ENCODE assay signal across 9 cellular contexts in the genomic region with DNA sequence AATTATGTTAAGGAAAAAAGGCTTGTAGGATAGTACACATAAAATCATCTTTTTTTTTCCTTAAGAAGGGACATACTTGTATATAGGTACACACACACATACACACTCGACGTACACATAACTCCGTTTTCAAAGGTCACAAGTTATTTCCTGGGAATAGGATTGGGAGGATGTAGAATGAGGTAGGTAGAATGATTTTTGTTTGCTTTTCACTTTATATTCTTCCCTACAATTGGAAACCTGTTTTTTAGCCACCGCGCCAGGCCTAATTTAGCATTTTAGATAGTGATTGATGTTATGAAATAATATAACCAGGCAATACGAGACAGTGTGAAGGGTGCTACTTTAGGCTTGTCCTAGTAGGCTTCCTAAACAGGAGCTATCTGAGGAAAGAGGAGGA. TPM values are rescaled to one million over a fixed set of nuclear protein-coding genes. Genes with fewer than 3 reads are reported as not detected.
A peak's percentile ranks its signal among the peaks of the same experiment; 100 is the strongest.
DNase-seq lines count a peak whose midpoint lies in the region; ATAC-seq, FAIRE-seq and TF ChIP-seq lines count a peak whose summit lies in the region.
"Had no signal": no experiment of that assay in that cellular context is flagged by ENCODE, and none has a peak within 500 bp of the region (broad histone marks: within the 10 kb centered on the region; RNA-seq: fewer than 3 reads in every experiment).

No MANE protein-coding gene starts in this region.

- intact Hi-C loops in right cardiac atrium (cut with DNase I) (loop anchor here in 1 of 4 donors (5.0 kb wide), 1 partner anchor 127 kb away; the partner anchor contains the start of gene USP7), left ventricle myocardium superior (cut with micrococcal nuclease) (no loop called here), K562 (cut with micrococcal nuclease) (loop anchor here (2.0 to 5.0 kb wide), 2 partner anchors 23 to 37 kb away; no protein-coding TSS in a partner anchor), uterus (cut with DNase I; ENCODE audit: low total_unique reads) (no loop called here)

- H3K4me2 ChIP-seq in K562 (ENCODE audit: insufficient read depth, low read length) = peak overlapping the region; percentile 80

- ATAC-seq in right cardiac atrium (no peak), left ventricle myocardium superior (no peak), K562 (no peak)
- ATAC-seq in naive thymus-derived CD8-positive, alpha-beta T cell = no peak

- H3K36me3 ChIP-seq in K562 (ENCODE audit: control insufficient read depth, insufficient read depth, low read length) = peaks cover 21% of the 10 kb centered on the region; the same call in 2 of the 3 replicates
- H3K36me3 ChIP-seq in uterus = no peaks in the 10 kb centered on the region

- peaks cover 19% of the 10 kb centered on the region for H4K20me1 ChIP-seq in K562 (replicated peaks; ENCODE audit: control insufficient read depth, insufficient read depth, low read length)

- H3K4me1 Mint-ChIP-seq in naive thymus-derived CD8-positive, alpha-beta T cell = peaks cover 14 to 28% (median 22%) of the 10 kb centered on the region in 4 donors

- WGBS in right cardiac atrium = 73% methylated on average over 6 of the region's 6 CpGs
- WGBS in K562 (ENCODE audit: insufficient coverage, low coverage, missing lambda C conversion rate) = 84% methylated on average over 6 of the region's 6 CpGs

- no peak for TF ChIP-seq POLR2A in K562 (conservative IDR thresholded peaks at IDR 0.05)
- TF ChIP-seq POLR2A in uterus (IDR thresholded peaks at IDR 0.05) = no peak

- H3K9me3 ChIP-seq in right cardiac atrium (ENCODE audit: control insufficient read depth, low read length) = no peaks in the 10 kb centered on the region
- H3K9me3 ChIP-seq in K562 (replicated peaks; ENCODE audit: control insufficient read depth, insufficient read depth, low read depth, low read length) = no peaks in the 10 kb centered on the region
- no peaks in the 10 kb centered on the region for H3K9me3 ChIP-seq in uterus

- DNase-seq in right cardiac atrium = no peak
- no peak for DNase-seq in left ventricle myocardium superior
- no peak for DNase-seq in K562 (ENCODE audit: extremely low read depth in 1 of 4, low spot score in 3 of 4)
- DNase-seq in naive thymus-derived CD8-positive, alpha-beta T cell = no peak
- DNase-seq in uterus = no peak
- DNase-seq in NCI-H2196 treated with DMSO at 0.1 percent for 48 hours (lab: John Stamatoyannopoulos, UW; ENCODE audit: unreplicated experiment) = no peak
- no peak for DNase-seq in NCI-H2107 treated with DMSO at 0.1 percent for 48 hours (lab: John Stamatoyannopoulos, UW; ENCODE audit: unreplicated experiment)
- no peak for DNase-seq in GOT3 (lab: John Stamatoyannopoulos, UW)

- H3K36me3 Mint-ChIP-seq in naive thymus-derived CD8-positive, alpha-beta T cell = peaks cover 0 to 20% (median 12%) of the 10 kb centered on the region in 3 donors

- CTCF ChIA-PET in K562 (lab: Yijun Ruan, JAX; ENCODE audit: low intra/inter-chr PET ratio) = no interaction called here

- no peak for TF ChIP-seq RAD21 in K562 (CRISPR knock-in tag; conservative IDR thresholded peaks at IDR 0.05 in 1 of 2, IDR thresholded peaks at IDR 0.05 in 1 of 2)

- peaks cover 0 to 3% (median 0%) of the 10 kb centered on the region in 9 donors for H3K9me3 Mint-ChIP-seq in naive thymus-derived CD8-positive, alpha-beta T cell

- TF ChIP-seq EP300 in K562 (IDR thresholded peaks at IDR 0.05; ENCODE audit: low read length) = no peak

- H3K27ac ChIP-seq in right cardiac atrium (ENCODE audit: low read length) = peak overlapping the region; percentile 80
- H3K27ac ChIP-seq in K562 (ENCODE audit: extremely low read depth, low read depth, low read length) = peak overlapping the region; percentile 97
- peak overlapping the region; percentile 88 to 91 for H3K27ac ChIP-seq in uterus

- peak; percentile 44 for FAIRE-seq in K562 (lab: Jason Lieb, UNC)
- FAIRE-seq: endometrium had no signal

- H3K27me3 ChIP-seq in right cardiac atrium (ENCODE audit: control insufficient read depth, insufficient read depth) (no peaks in the 10 kb centered on the region), K562 (ENCODE audit: control insufficient read depth in 2 of 2, insufficient read depth in 2 of 2, low read length in 2 of 2) (no peaks in the 10 kb centered on the region), uterus (no peaks in the 10 kb centered on the region)

- peak overlapping the region; percentile 94; a peak in 3 of 4 replicates for H3K9ac ChIP-seq in K562 (ENCODE audit: insufficient read depth in 1 of 2, low read depth in 2 of 2, low read length in 2 of 2)

- H3K4me3 Mint-ChIP-seq in naive thymus-derived CD8-positive, alpha-beta T cell = peak overlapping the region; percentile 78 to 97 (median 89)

- in situ Hi-C loops in K562 (cut with MboI) = no loop called here

- TF ChIP-seq CTCF in K562 (IDR thresholded peaks at IDR 0.05 in 2 of 3, conservative IDR thresholded peaks at IDR 0.05 in 1 of 3; ENCODE audit: insufficient read depth in 2 of 3, low read depth in 1 of 3, low read length in 3 of 3) (no peak), uterus (IDR thresholded peaks at IDR 0.05) (no peak)

- H3K9me1 ChIP-seq in K562 (ENCODE audit: control insufficient read depth, insufficient read depth, low read length) = no peaks in the 10 kb centered on the region

- peak overlapping the region; percentile 73 to 97 (median 92) for H3K27ac Mint-ChIP-seq in naive thymus-derived CD8-positive, alpha-beta T cell

- peak overlapping the region; percentile 73 for H2AFZ ChIP-seq in K562 (ENCODE audit: low read depth, low read length)

- no peaks in the 10 kb centered on the region for H3K4me1 ChIP-seq in right cardiac atrium (ENCODE audit: control insufficient read depth, insufficient read depth, low read length)
- H3K4me1 ChIP-seq in K562 (replicated peaks in 1 of 2; ENCODE audit: control insufficient read depth in 2 of 2, insufficient read depth in 2 of 2, low read length in 2 of 2) = peaks cover 8 to 20% of the 10 kb centered on the region in 2 experiments; a peak in 4 of 5 replicates
- peaks cover 0 to 12% of the 10 kb centered on the region in 2 donors for H3K4me1 ChIP-seq in uterus

- no peak overlapping the region for H3K4me3 ChIP-seq in right cardiac atrium (ENCODE audit: low read length)
- peak overlapping the region; percentile 58 for H3K4me3 ChIP-seq in K562
- no peak overlapping the region for H3K4me3 ChIP-seq in uterus

- peaks cover 47% of the 10 kb centered on the region for H3K79me2 ChIP-seq in K562 (ENCODE audit: control insufficient read depth, insufficient read depth, low read length)

- H3K27me3 Mint-ChIP-seq in naive thymus-derived CD8-positive, alpha-beta T cell = peaks cover 0 to 4% (median 0%) of the 10 kb centered on the region in 5 donors

- POLR2A ChIA-PET in K562 (lab: Yijun Ruan, JAX) = interaction anchor here (0.6 to 1.0 kb wide), 3 partner anchors 11 to 13 kb away, joined by 3 read pairs; no protein-coding TSS in a partner anchor
- POLR2A ChIA-PET in naive thymus-derived CD8-positive, alpha-beta T cell (lab: Charles Lee) = interaction anchor here (0.6 to 5.0 kb wide), 7 partner anchors 10 to 135 kb away, joined by 3 to 68 read pairs (median 11); no protein-coding TSS in a partner anchor

- BruUV-seq in K562 (replicated peaks; lab: Mats Ljungman, UMichigan) = no TSS peak

TF ChIP-seq in K562, 482 proteins besides CTCF, POLR2A, EP300 and RAD21 (continues in another document):
- no peak for TF ChIP-seq SIN3B (IDR thresholded peaks at IDR 0.05; ENCODE audit: low read depth)
- TF ChIP-seq CEBPB (tag; IDR thresholded peaks at IDR 0.05) = no peak
- TF ChIP-seq CREBBP (IDR thresholded peaks at IDR 0.05; ENCODE audit: low read depth, low read length) = no peak
- no peak for TF ChIP-seq KAT2B (IDR thresholded peaks at IDR 0.05; ENCODE audit: low read depth, low read length)
- no peak for TF ChIP-seq CTBP1 (IDR thresholded peaks at IDR 0.05; ENCODE audit: borderline replicate concordance)
- no peak for TF ChIP-seq RCOR1 (IDR thresholded peaks at IDR 0.05; ENCODE audit: borderline replicate concordance in 1 of 2, low read depth in 2 of 2, low read length in 2 of 2)
- 0 out of 2 replicates have a peak, but pooled peaks have one; percentile 64 for TF ChIP-seq THRAP3 (IDR thresholded peaks at IDR 0.05; ENCODE audit: borderline replicate concordance)

RNA-seq across cellular contexts. Expression of gene HAPSTR1, which starts 1.8 kb away (rescaled TPM):
- total RNA-seq in right cardiac atrium = 10 to 100 TPM; 39.7 to 50.9 (median 45.1) TPM
- 14.4 TPM for polyA plus RNA-seq in right cardiac atrium
- total RNA-seq in left ventricle myocardium superior = 53.0 TPM
- 41.9 and 121 TPM in 2 replicates for total RNA-seq in K562 (2011; cell fraction: chromatin; rRNA removed; ENCODE audit: low replicate concordance)
- 24.8 and 28.7 TPM in 2 replicates for total RNA-seq in K562 (2011; cell fraction: nucleolus; rRNA removed)
- total RNA-seq in K562 (2011; cell fraction: nucleoplasm; rRNA removed) = 80.9 and 151 TPM in 2 replicates
- 40.9 and 43.4 TPM in 2 replicates for total RNA-seq in K562 (2014; rRNA removed)
- 56.1 and 69.9 TPM in 2 replicates for total RNA-seq in K562 (2014; rRNA removed; fragmentation: Illumina TruSeq; extraction: Trizol)
- total RNA-seq in K562 (2015; rRNA removed; fragmentation: Illumina TruSeq; extraction: Trizol) = 38.3 and 40.2 TPM in 2 replicates
- 53.8 and 67.9 TPM in 2 replicates for total RNA-seq in K562 (2021)
- polyA plus RNA-seq in K562 (2011; rRNA removed) = 28.2 and 36.5 TPM in 2 replicates
- polyA plus RNA-seq in K562 (2011; cell fraction: cytosol; rRNA removed) = 9.7 and 16.7 TPM in 2 replicates
- 23.1 and 24.2 TPM in 2 replicates for polyA plus RNA-seq in K562 (2011; cell fraction: nucleus; rRNA removed)
- polyA plus RNA-seq in K562 (2012) = 17.2 and 18.7 TPM in 2 replicates
- 27.7 and 30.7 TPM in 2 replicates for polyA plus RNA-seq in K562 (2014; fragmentation: Illumina TruSeq; extraction: Trizol)
- polyA plus RNA-seq in K562 (2014; fragmentation: Nextera tagmentation; extraction: Ambion mirVana) = 10 to 100 TPM; 10.8 to 17.4 TPM
- 25.3 and 30.4 TPM in 2 replicates for polyA plus RNA-seq in K562 (2014; rRNA removed)
- 73.0 and 82.3 TPM in 2 replicates for polyA minus RNA-seq in K562 (2011; rRNA and poly(A)+ RNA removed)
- polyA minus RNA-seq in K562 (2011; cell fraction: cytosol; rRNA and poly(A)+ RNA removed) = 24.2 and 35.8 TPM in 2 replicates
- polyA minus RNA-seq in K562 (2011; cell fraction: nucleus; rRNA and poly(A)+ RNA removed) = 17.8 and 27.5 TPM in 2 replicates
- total RNA-seq in naive thymus-derived CD8-positive, alpha-beta T cell = 100 to 1,000 TPM in 1 of 2 experiments, 10 to 100 TPM in 1; 94.1 to 102 TPM
- 10 to 100 TPM in 2 of 3 donors, 1 to 10 TPM in 1; 9.9 to 16.5 (median 10.6) TPM for polyA plus RNA-seq in naive thymus-derived CD8-positive, alpha-beta T cell
- total RNA-seq in uterus = 100 to 1,000 TPM in 1 of 4 donors, 10 to 100 TPM in 3; 16.1 to 113 (median 45.9) TPM
